In the genomic region with DNA sequence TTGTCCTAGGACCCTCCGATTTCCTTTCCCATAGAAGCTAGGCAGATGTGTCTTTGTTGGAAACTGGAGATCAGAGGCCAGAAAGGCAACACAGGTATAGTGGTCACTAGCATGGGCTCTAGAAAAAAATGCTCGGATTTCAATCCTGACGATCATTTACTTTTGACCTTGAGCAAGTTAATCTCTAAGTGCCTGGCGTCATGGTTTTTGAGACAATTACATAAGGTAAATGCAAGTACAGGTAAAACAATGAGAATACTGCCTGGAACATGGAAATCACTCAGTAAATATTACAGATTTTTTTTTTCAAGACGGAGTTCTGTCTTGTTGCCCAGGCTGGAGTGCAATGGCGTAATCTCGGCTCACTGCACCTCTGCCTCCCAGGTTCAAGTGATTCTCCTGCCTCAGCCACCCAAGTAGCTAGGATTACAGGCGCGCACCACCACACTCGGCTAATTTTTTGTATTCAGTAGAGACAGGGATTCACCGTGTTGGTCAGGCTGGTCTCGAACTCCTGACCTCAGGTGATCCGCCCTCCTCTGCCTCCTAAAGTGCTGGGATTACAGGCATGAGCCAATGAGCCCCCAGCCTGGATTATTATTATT, we compare ENCODE assay signal across 14 cellular contexts. TPM values are rescaled to one million over a fixed set of nuclear protein-coding genes. Genes with fewer than 3 reads are reported as not detected.
DNase-seq lines count a peak whose midpoint lies in the region; ATAC-seq, FAIRE-seq and TF ChIP-seq lines count a peak whose summit lies in the region.
"Had no signal": no experiment of that assay in that cellular context is flagged by ENCODE, and none has a peak within 500 bp of the region (broad histone marks: within the 10 kb centered on the region; RNA-seq: fewer than 3 reads in every experiment).

No MANE protein-coding gene starts in this region.

- H3K4me3 Mint-ChIP-seq in naive thymus-derived CD4-positive, alpha-beta T cell, result peak overlapping the region; percentile 81 to 97 (median 86)

- ATAC-seq in heart left ventricle (no peak), left cardiac atrium (no peak), K562 (no peak)
- no peak for ATAC-seq in naive thymus-derived CD4-positive, alpha-beta T cell

- no peak overlapping the region; the same call in 1 of the 2 replicates for H3K4me2 ChIP-seq in K562 (ENCODE audit: insufficient read depth, low read length)

- TF ChIP-seq CTCF in heart left ventricle (IDR thresholded peaks at IDR 0.05) (no peak), K562 (IDR thresholded peaks at IDR 0.05 in 2 of 3, conservative IDR thresholded peaks at IDR 0.05 in 1 of 3; ENCODE audit: insufficient read depth in 2 of 3, low read depth in 1 of 3, low read length in 3 of 3) (no peak), uterus (IDR thresholded peaks at IDR 0.05) (no peak)

- in situ Hi-C loops in K562 (cut with MboI), result no loop called here

- intact Hi-C loops in heart left ventricle (cut with DNase I) (loop anchor here in 8 of 10 donors (5.0 to 10.0 kb wide), 5 partner anchors 46 to 199 kb away; partner anchors contain the start of genes IPO7 (in 3 of the 8), TMEM41B (in 1 of the 8) and ZNF143 (in 1 of the 8)), left cardiac atrium (cut with DNase I) (loop anchor here in 1 of 2 donors (10.0 kb wide), 1 partner anchor 119 kb away; the partner anchor contains the start of gene IPO7), K562 (cut with micrococcal nuclease) (loop anchor here (5.0 kb wide), 1 partner anchor 99 kb away; no protein-coding TSS in a partner anchor), uterus (cut with DNase I; ENCODE audit: low total_unique reads) (no loop called here)
- intact Hi-C loops in naive thymus-derived CD4-positive, alpha-beta T cell (cut with micrococcal nuclease), result no loop called here

- TF ChIP-seq EP300 in K562 (IDR thresholded peaks at IDR 0.05; ENCODE audit: low read length), result no peak

- WGBS in heart left ventricle, 4 donors, result 83 to 89% (median 85%) methylated on average over 13 of the region's 13 CpGs
- whole genome bisulfite sequencing in K562 (ENCODE audit: insufficient coverage, low coverage, missing lambda C conversion rate), result 69% methylated on average over 12 of the region's 13 CpGs

- peaks cover 19 to 35% (median 32%) of the 10 kb centered on the region in 7 donors for H3K4me1 Mint-ChIP-seq in naive thymus-derived CD4-positive, alpha-beta T cell

- H2AFZ ChIP-seq in K562 (ENCODE audit: low read depth, low read length), result 0 out of 2 replicates have a peak overlapping the region, but pooled peaks have one; percentile 88

- FAIRE-seq in K562 (lab: Jason Lieb, UNC), result peak; percentile 32
- FAIRE-seq: GM12891 had no signal

- H3K4me3 ChIP-seq in heart left ventricle (peak overlapping the region in 4 of 12 donors; percentile 96 to 99 (median 98)), K562 (no peak overlapping the region), uterus (peak overlapping the region in 1 of 2 donors; percentile 97), H7 (ENCODE audit: insufficient read depth, low read depth, low read length) (no peak overlapping the region)
- H3K4me3 ChIP-seq in naive thymus-derived CD4-positive, alpha-beta T cell (ENCODE audit: low read length), result no peak overlapping the region

- H3K4me1 ChIP-seq in heart left ventricle (peaks cover 0 to 35% (median 24%) of the 10 kb centered on the region in 12 donors), K562 (replicated peaks in 1 of 2; ENCODE audit: control insufficient read depth in 2 of 2, insufficient read depth in 2 of 2, low read length in 2 of 2) (peaks cover 5 to 24% of the 10 kb centered on the region in 2 experiments; a peak in 4 of 5 replicates), uterus (no peaks in the 10 kb centered on the region)
- H3K4me1 ChIP-seq in naive thymus-derived CD4-positive, alpha-beta T cell (ENCODE audit: control insufficient read depth in 2 of 2, insufficient read depth in 2 of 2, low read length in 2 of 2), result peaks cover 8 to 15% of the 10 kb centered on the region in 2 donors

- 0 out of 4 replicates have a peak overlapping the region, but pooled peaks of 1 of the 2 experiments have one; percentile 67 for H3K9ac ChIP-seq in K562 (ENCODE audit: insufficient read depth in 1 of 2, low read depth in 2 of 2, low read length in 2 of 2)

- H3K27me3 ChIP-seq in heart left ventricle (no peaks in the 10 kb centered on the region), K562 (ENCODE audit: control insufficient read depth in 2 of 2, insufficient read depth in 2 of 2, low read length in 2 of 2) (no peaks in the 10 kb centered on the region), uterus (no peaks in the 10 kb centered on the region), H7 (ENCODE audit: control insufficient read depth, insufficient read depth, low read length) (no peaks in the 10 kb centered on the region)
- no peaks in the 10 kb centered on the region for H3K27me3 ChIP-seq in naive thymus-derived CD4-positive, alpha-beta T cell (ENCODE audit: control insufficient read depth in 2 of 2, insufficient read depth in 2 of 2, low read length in 2 of 2)

- H3K27me3 Mint-ChIP-seq in naive thymus-derived CD4-positive, alpha-beta T cell, result peaks cover 0 to 44% (median 0%) of the 10 kb centered on the region in 5 donors

- H3K36me3 ChIP-seq in heart left ventricle (no peaks in the 10 kb centered on the region), K562 (ENCODE audit: control insufficient read depth, insufficient read depth, low read length) (no peaks in the 10 kb centered on the region), uterus (no peaks in the 10 kb centered on the region), H7 (replicated peaks; ENCODE audit: control insufficient read depth, insufficient read depth, low read length) (no peaks in the 10 kb centered on the region)
- peaks cover 0 to 5% (median 0%) of the 10 kb centered on the region in 3 experiments for H3K36me3 ChIP-seq in naive thymus-derived CD4-positive, alpha-beta T cell (ENCODE audit: control insufficient read depth in 2 of 3, insufficient read depth in 3 of 3, low read length in 3 of 3)

- H3K9me3 ChIP-seq in heart left ventricle (no peaks in the 10 kb centered on the region), K562 (replicated peaks; ENCODE audit: control insufficient read depth, insufficient read depth, low read depth, low read length) (no peaks in the 10 kb centered on the region), uterus (no peaks in the 10 kb centered on the region)
- no peaks in the 10 kb centered on the region for H3K9me3 ChIP-seq in naive thymus-derived CD4-positive, alpha-beta T cell (ENCODE audit: control insufficient read depth in 2 of 3, low read length in 3 of 3)
- H3K9me3 ChIP-seq: mucosa of descending colon had no signal

- H3K79me2 ChIP-seq in K562 (ENCODE audit: control insufficient read depth, insufficient read depth, low read length), result peaks cover 35% of the 10 kb centered on the region

- CTCF ChIA-PET in K562 (lab: Yijun Ruan, JAX; ENCODE audit: low intra/inter-chr PET ratio), result no interaction called here
- CTCF ChIA-PET in naive thymus-derived CD4-positive, alpha-beta T cell (lab: Charles Lee), result interaction anchor here (0.7 kb wide), 1 partner anchor 10 kb away, joined by 3 read pairs; no protein-coding TSS in a partner anchor

- peak overlapping the region; percentile 76 to 95 (median 82) for H3K27ac Mint-ChIP-seq in naive thymus-derived CD4-positive, alpha-beta T cell

- POLR2A ChIA-PET in K562 (lab: Yijun Ruan, JAX), result interaction anchor here (0.9 to 3.2 kb wide), 11 partner anchors 7 to 194 kb away, joined by 3 to 17 read pairs (median 6); partner anchors contain the start of gene ZNF143
- POLR2A ChIA-PET in naive thymus-derived CD4-positive, alpha-beta T cell (lab: Charles Lee), result interaction anchor here (0.6 to 2.5 kb wide), 2 partner anchors 24 to 48 kb away, joined by 4 to 12 read pairs; partner anchors contain the start of gene TMEM41B

- TF ChIP-seq RAD21 in K562 (CRISPR knock-in tag; conservative IDR thresholded peaks at IDR 0.05 in 1 of 2, IDR thresholded peaks at IDR 0.05 in 1 of 2), result no peak

- peaks cover 5% of the 10 kb centered on the region; the same call in 1 of the 2 replicates for H4K20me1 ChIP-seq in K562 (replicated peaks; ENCODE audit: control insufficient read depth, insufficient read depth, low read length)

- DNase-seq in heart left ventricle (no peak), left cardiac atrium (no peak), K562 (ENCODE audit: extremely low read depth in 1 of 4, low spot score in 3 of 4) (no peak), uterus (no peak), GM03348 (ENCODE audit: low spot score) (no peak), NCI-H2227 treated with DMSO at 0.1 percent for 48 hours (lab: John Stamatoyannopoulos, UW) (no peak), H7 (no peak)
- no peak for DNase-seq in naive thymus-derived CD4-positive, alpha-beta T cell
- DNase-seq: activated effector memory CD4-positive, alpha-beta T cell treated with anti-CD3 and anti-CD28 coated beads, Interleukin-2, amount 50 U/mL, for 16 hours; mucosa of descending colon; NCI-H2029; stimulated activated CD4-positive, alpha-beta T cell treated with anti-CD3 and anti-CD28 coated beads, Interleukin-4, amount 100 ng/mL, for 24 hours had no signal

- BruUV-seq in K562 (replicated peaks; lab: Mats Ljungman, UMichigan), result no TSS peak

- H3K36me3 Mint-ChIP-seq in naive thymus-derived CD4-positive, alpha-beta T cell, result peaks cover 0 to 4% (median 0%) of the 10 kb centered on the region in 5 donors

- no peaks in the 10 kb centered on the region for H3K9me1 ChIP-seq in K562 (ENCODE audit: control insufficient read depth, insufficient read depth, low read length)

- H3K27ac ChIP-seq in heart left ventricle (peak overlapping the region in 10 of 12 donors; percentile 93 to 99 (median 98)), K562 (ENCODE audit: extremely low read depth, low read depth, low read length) (no peak overlapping the region), uterus (peak overlapping the region; percentile 99 to 100)
- H3K27ac ChIP-seq in naive thymus-derived CD4-positive, alpha-beta T cell (ENCODE audit: low read depth, low read length), result no peak overlapping the region
- H3K27ac ChIP-seq: SK-N-MC had no signal

- TF ChIP-seq POLR2A in heart left ventricle (IDR thresholded peaks at IDR 0.05) (no peak), K562 (conservative IDR thresholded peaks at IDR 0.05) (no peak), uterus (IDR thresholded peaks at IDR 0.05) (no peak)

- H3K9me3 Mint-ChIP-seq in naive thymus-derived CD4-positive, alpha-beta T cell, result no peaks in the 10 kb centered on the region

RNA-seq across cellular contexts. Expression of gene DENND5A, which starts 1.1 kb away (rescaled TPM):
- total RNA-seq in heart left ventricle (100 to 1,000 TPM; 104 to 175 (median 118) TPM), left cardiac atrium (10 to 100 TPM; 71.5 to 90.0 TPM), K562 (2014; rRNA removed) (34.4 and 40.7 TPM in 2 replicates), K562 (2014; rRNA removed; fragmentation: Illumina TruSeq; extraction: Trizol) (58.3 and 60.4 TPM in 2 replicates), K562 (2015; rRNA removed; fragmentation: Illumina TruSeq; extraction: Trizol) (58.5 and 60.4 TPM in 2 replicates), K562 (2021) (45.2 and 46.3 TPM in 2 replicates), uterus (100 to 1,000 TPM in 2 of 4 donors, 10 to 100 TPM in 2; 60.0 to 199 (median 99.4) TPM)
- polyA plus RNA-seq in heart left ventricle (10 to 100 TPM; 44.5 to 94.2 TPM), K562 (2011; rRNA removed) (130 and 160 TPM in 2 replicates), K562 (2014; fragmentation: Illumina TruSeq; extraction: Trizol) (78.4 and 86.4 TPM in 2 replicates), K562 (2014; fragmentation: Nextera tagmentation; extraction: Ambion mirVana) (10 to 100 TPM; 11.7 to 12.3 TPM), K562 (2014; rRNA removed) (35.3 and 43.2 TPM in 2 replicates)
- 370 and 438 TPM in 2 replicates for total RNA-seq in K562 (2011; cell fraction: chromatin; rRNA removed; ENCODE audit: low replicate concordance)
- 176 and 183 TPM in 2 replicates for total RNA-seq in K562 (2011; cell fraction: nucleolus; rRNA removed)
- total RNA-seq in K562 (2011; cell fraction: nucleoplasm; rRNA removed), result 234 and 247 TPM in 2 replicates
- polyA plus RNA-seq in K562 (2011; cell fraction: cytosol; rRNA removed), result 161 and 174 TPM in 2 replicates
- polyA plus RNA-seq in K562 (2011; cell fraction: nucleus; rRNA removed), result 234 and 274 TPM in 2 replicates
- polyA plus RNA-seq in K562 (2012), result 37.7 and 80.9 TPM in 2 replicates
- 285 and 322 TPM in 2 replicates for polyA minus RNA-seq in K562 (2011; rRNA and poly(A)+ RNA removed)
- 90.1 and 96.1 TPM in 2 replicates for polyA minus RNA-seq in K562 (2011; cell fraction: cytosol; rRNA and poly(A)+ RNA removed)
- polyA minus RNA-seq in K562 (2011; cell fraction: nucleus; rRNA and poly(A)+ RNA removed), result 122 and 241 TPM in 2 replicates
- 100 to 1,000 TPM in 4 of 5 experiments, 10 to 100 TPM in 1; 65.0 to 178 (median 108) TPM for total RNA-seq in naive thymus-derived CD4-positive, alpha-beta T cell
- 10 to 100 TPM; 33.9 to 60.3 TPM for polyA plus RNA-seq in naive thymus-derived CD4-positive, alpha-beta T cell
- 110 and 112 TPM in 2 replicates for total RNA-seq in H7 (2014; rRNA removed; shearing (Covaris generic))

RNA-seq across cellular contexts. Expression of gene TMEM41B, which starts 48.2 kb away (rescaled TPM):
- total RNA-seq in heart left ventricle (10 to 100 TPM; 17.7 to 27.8 (median 22.6) TPM), left cardiac atrium (10 to 100 TPM; 18.3 to 20.7 TPM), K562 (2014; rRNA removed) (58.5 and 65.8 TPM in 2 replicates), K562 (2014; rRNA removed; fragmentation: Illumina TruSeq; extraction: Trizol) (51.5 and 58.8 TPM in 2 replicates), K562 (2015; rRNA removed; fragmentation: Illumina TruSeq; extraction: Trizol) (34.5 and 37.0 TPM in 2 replicates), K562 (2021) (44.3 and 48.7 TPM in 2 replicates), uterus (10 to 100 TPM; 16.5 to 54.8 (median 24.4) TPM)
- polyA plus RNA-seq in heart left ventricle (10 to 100 TPM; 14.8 to 21.7 TPM), K562 (2011; rRNA removed) (79.6 and 89.6 TPM in 2 replicates), K562 (2014; fragmentation: Illumina TruSeq; extraction: Trizol) (28.1 and 28.8 TPM in 2 replicates), K562 (2014; fragmentation: Nextera tagmentation; extraction: Ambion mirVana) (10 to 100 TPM; 17.1 to 24.7 TPM), K562 (2014; rRNA removed) (58.7 and 75.6 TPM in 2 replicates)
- total RNA-seq in K562 (2011; cell fraction: chromatin; rRNA removed; ENCODE audit: low replicate concordance), result 126 and 247 TPM in 2 replicates
- 91.1 and 96.4 TPM in 2 replicates for total RNA-seq in K562 (2011; cell fraction: nucleolus; rRNA removed)
- total RNA-seq in K562 (2011; cell fraction: nucleoplasm; rRNA removed), result 150 and 203 TPM in 2 replicates
- 25.0 and 45.7 TPM in 2 replicates for polyA plus RNA-seq in K562 (2011; cell fraction: cytosol; rRNA removed)
- polyA plus RNA-seq in K562 (2011; cell fraction: nucleus; rRNA removed), result 60.6 and 87.8 TPM in 2 replicates
- 28.0 and 30.7 TPM in 2 replicates for polyA plus RNA-seq in K562 (2012)
- polyA minus RNA-seq in K562 (2011; rRNA and poly(A)+ RNA removed), result 48.1 and 48.6 TPM in 2 replicates
- polyA minus RNA-seq in K562 (2011; cell fraction: cytosol; rRNA and poly(A)+ RNA removed), result 23.0 and 24.4 TPM in 2 replicates
- polyA minus RNA-seq in K562 (2011; cell fraction: nucleus; rRNA and poly(A)+ RNA removed), result 34.3 and 57.6 TPM in 2 replicates
- 10 to 100 TPM; 33.9 to 73.7 (median 49.0) TPM for total RNA-seq in naive thymus-derived CD4-positive, alpha-beta T cell
- 10 to 100 TPM; 10.5 to 11.9 TPM for polyA plus RNA-seq in naive thymus-derived CD4-positive, alpha-beta T cell
- total RNA-seq in H7 (2014; rRNA removed; shearing (Covaris generic)), result 38.2 and 39.1 TPM in 2 replicates

Comparison
In these comparisons a context has a peak if more than half of its experiments do, and no peak if none do; other contexts are left out.
1. H3K27ac ChIP-seq: peak in heart left ventricle (10 of 12) and uterus (2 of 2); none in K562 (single experiment) and naive thymus-derived CD4-positive, alpha-beta T cell (single experiment).
2. intact Hi-C loops: an anchor here in heart left ventricle (5.0 to 10.0 kb wide) and K562 (5.0 kb wide); none called in naive thymus-derived CD4-positive, alpha-beta T cell and uterus.